In genomic region chr4:88820723-88821368, GRCh38 we compare ENCODE assay signal across 9 cellular contexts.
DNase-seq lines count a peak whose midpoint lies in the region; ATAC-seq and TF ChIP-seq lines count a peak whose summit lies in the region.
"Had no signal": no experiment of that assay in that cellular context is flagged by ENCODE, and none has a peak within 500 bp of the region (broad histone marks: within the 10 kb centered on the region; RNA-seq: fewer than 3 reads in every experiment).

No MANE protein-coding gene starts in this region.

- no peaks in the 10 kb centered on the region for H3K36me3 Mint-ChIP-seq in CD4-positive, CD25-positive, alpha-beta regulatory T cell
- no peaks in the 10 kb centered on the region for H3K36me3 Mint-ChIP-seq in nephron progenitor cell (ENCODE audit: low read depth)

- H3K9me3 ChIP-seq in CD4-positive, CD25-positive, alpha-beta regulatory T cell (ENCODE audit: control insufficient read depth in 2 of 2, low read length in 2 of 2) = no peaks in the 10 kb centered on the region
- H3K9me3 ChIP-seq in HUES6 (ENCODE audit: control insufficient read depth, insufficient read depth, low read depth, low read length) (no peaks in the 10 kb centered on the region), OCI-LY7 (ENCODE audit: low read length) (no peaks in the 10 kb centered on the region)

- POLR2A ChIA-PET in OCI-LY7 (lab: Charles Lee) = interaction anchor here (0.6 kb wide), 1 partner anchor 515 kb away, joined by 3 read pairs; no protein-coding TSS in a partner anchor

- H4K20me1 ChIP-seq in OCI-LY7 (ENCODE audit: insufficient read depth, low read length) = no peaks in the 10 kb centered on the region

- H3K4me3 Mint-ChIP-seq in CD4-positive, CD25-positive, alpha-beta regulatory T cell = peak overlapping the region; percentile 50 to 92 (median 83)
- peak overlapping the region; percentile 85 for H3K4me3 Mint-ChIP-seq in nephron progenitor cell

- H3K9me3 Mint-ChIP-seq in CD4-positive, CD25-positive, alpha-beta regulatory T cell = no peaks in the 10 kb centered on the region
- H3K9me3 Mint-ChIP-seq in nephron progenitor cell = no peaks in the 10 kb centered on the region

- no peak overlapping the region for H3K9ac ChIP-seq in HUES6 (ENCODE audit: low read length)

- CTCF ChIA-PET in OCI-LY7 (lab: Charles Lee; ENCODE audit: unreplicated experiment) = no interaction called here

- ATAC-seq in CD4-positive, CD25-positive, alpha-beta regulatory T cell (ENCODE audit: low read depth in 2 of 2) = no peak
- no peak for ATAC-seq in HG03095 (IDR thresholded peaks at IDR 0.05; ENCODE audit: unreplicated experiment)
- ATAC-seq in sciatic nerve = no peak
- no peak for ATAC-seq in esophagus mucosa

- H3K4me3 ChIP-seq in CD4-positive, CD25-positive, alpha-beta regulatory T cell (ENCODE audit: low read depth, low read length) = peak overlapping the region; percentile 96
- H3K4me3 ChIP-seq in HUES6 (ENCODE audit: low read depth, low read length) (peak overlapping the region; percentile 27), OCI-LY7 (ENCODE audit: low read depth, low read length, poor library complexity, severe bottlenecking) (no peak overlapping the region)

- H3K27ac ChIP-seq in CD4-positive, CD25-positive, alpha-beta regulatory T cell (ENCODE audit: insufficient read depth, low read length, poor library complexity, severe bottlenecking) = no peak overlapping the region
- H3K27ac ChIP-seq in HUES6 (ENCODE audit: low read depth, low read length) (no peak overlapping the region), caudate nucleus (ENCODE audit: low read depth, low read length) (peak overlapping the region; percentile 18), OCI-LY7 (ENCODE audit: low read depth, low read length, poor library complexity, severe bottlenecking) (no peak overlapping the region)

- H3K36me3 ChIP-seq in CD4-positive, CD25-positive, alpha-beta regulatory T cell (ENCODE audit: control insufficient read depth, insufficient read depth, low read length) = no peaks in the 10 kb centered on the region
- H3K36me3 ChIP-seq in HUES6 (ENCODE audit: control insufficient read depth, insufficient read depth, low read length) = no peaks in the 10 kb centered on the region
- no peaks in the 10 kb centered on the region for H3K36me3 ChIP-seq in OCI-LY7 (ENCODE audit: insufficient read depth, low read length)

- TF ChIP-seq CTCF in nephron progenitor cell (IDR thresholded peaks at IDR 0.05) (no peak), OCI-LY7 (conservative IDR thresholded peaks at IDR 0.05; ENCODE audit: low read length) (no peak)

- H3K79me2 ChIP-seq in OCI-LY7 (ENCODE audit: insufficient read depth, low read depth, low read length) = no peaks in the 10 kb centered on the region

- intact Hi-C loops in sciatic nerve (cut with DNase I) (loop anchor here (10.0 kb wide), 1 partner anchor 194 kb away; no protein-coding TSS in a partner anchor), OCI-LY7 (cut with micrococcal nuclease; ENCODE audit: unreplicated experiment) (no loop called here)

- no peak overlapping the region for H3K4me2 ChIP-seq in OCI-LY7 (ENCODE audit: low read length)

- H3K4me1 ChIP-seq in CD4-positive, CD25-positive, alpha-beta regulatory T cell (ENCODE audit: control insufficient read depth, insufficient read depth, low read length, poor library complexity, severe bottlenecking) = peaks cover 23% of the 10 kb centered on the region
- H3K4me1 ChIP-seq in HUES6 (ENCODE audit: control insufficient read depth, insufficient read depth, low read length) (peaks cover 18% of the 10 kb centered on the region; the same call in 1 of the 2 replicates), OCI-LY7 (ENCODE audit: insufficient read depth, low read length, poor library complexity, severe bottlenecking) (no peaks in the 10 kb centered on the region)

- H3K27me3 Mint-ChIP-seq in CD4-positive, CD25-positive, alpha-beta regulatory T cell = no peaks in the 10 kb centered on the region
- no peaks in the 10 kb centered on the region for H3K27me3 Mint-ChIP-seq in nephron progenitor cell (ENCODE audit: low read depth, poor library complexity)

- H3K27me3 ChIP-seq in CD4-positive, CD25-positive, alpha-beta regulatory T cell (ENCODE audit: control insufficient read depth, insufficient read depth, low read length) = no peaks in the 10 kb centered on the region
- no peaks in the 10 kb centered on the region for H3K27me3 ChIP-seq in HUES6 (ENCODE audit: control insufficient read depth, insufficient read depth, low read length)

- H3K27ac Mint-ChIP-seq in CD4-positive, CD25-positive, alpha-beta regulatory T cell = peak overlapping the region in 2 of 3 donors; percentile 87 to 90
- H3K27ac Mint-ChIP-seq in nephron progenitor cell = no peak overlapping the region

- peaks cover 19 to 52% (median 37%) of the 10 kb centered on the region in 4 donors for H3K4me1 Mint-ChIP-seq in CD4-positive, CD25-positive, alpha-beta regulatory T cell
- peaks cover 63% of the 10 kb centered on the region for H3K4me1 Mint-ChIP-seq in nephron progenitor cell

- peak in 1 of 3 donors; percentile 26 for DNase-seq in CD4-positive, CD25-positive, alpha-beta regulatory T cell
- DNase-seq in caudate nucleus (lab: John Stamatoyannopoulos, UW) (no peak), nephron progenitor cell (no peak), sciatic nerve (ENCODE audit: low spot score) (no peak), OCI-LY7 (ENCODE audit: low spot score) (no peak)
- DNase-seq: mesendoderm had no signal

- H2AFZ ChIP-seq in OCI-LY7 (ENCODE audit: low read length) = no peak overlapping the region

- no peaks in the 10 kb centered on the region for H3K9me2 ChIP-seq in OCI-LY7 (ENCODE audit: insufficient read depth, low read length)

- BruUV-seq in OCI-LY7 (replicated peaks; lab: Mats Ljungman, UMichigan) = no TSS peak
